33 cellular contexts compared by ENCODE assay signal in genomic region chr3:84946240-84946639, GRCh38. TPM values are rescaled to one million over a fixed set of nuclear protein-coding genes. Genes with fewer than 3 reads are reported as not detected.
DNase-seq lines count a peak whose midpoint lies in the region; ATAC-seq, FAIRE-seq and TF ChIP-seq lines count a peak whose summit lies in the region.
"Had no signal": no experiment of that assay in that cellular context is flagged by ENCODE, and none has a peak within 500 bp of the region (broad histone marks: within the 10 kb centered on the region; RNA-seq: fewer than 3 reads in every experiment).

No MANE protein-coding gene starts in this region.

- ATAC-seq in PC-3, result no peak
- ATAC-seq: gastrocnemius medialis; stimulated activated naive CD8-positive, alpha-beta T cell treated with anti-CD3 and anti-CD28 coated beads, Interleukin-15, amount 100 ng/mL, for 72 hours had no signal

- no peaks in the 10 kb centered on the region for H3K9me3 ChIP-seq in PC-3 (ENCODE audit: low read length)
- H3K9me3 ChIP-seq: adrenal gland, breast epithelium, gastrocnemius medialis, neutrophil, prostate gland, thyroid gland had no signal

- H3K4me1 ChIP-seq in PC-3 (ENCODE audit: insufficient read depth, low read length), result no peaks in the 10 kb centered on the region
- H3K4me1 ChIP-seq: adrenal gland, breast epithelium, gastrocnemius medialis, prostate gland, thyroid gland had no signal

- H3K36me3 ChIP-seq in PC-3 (ENCODE audit: low read depth, low read length), result no peaks in the 10 kb centered on the region
- H3K36me3 ChIP-seq: adrenal gland, breast epithelium, gastrocnemius medialis, neutrophil, prostate gland, thyroid gland had no signal

- TF ChIP-seq CTCF in PC-3 (conservative IDR thresholded peaks at IDR 0.05; ENCODE audit: low read depth, low read length) (no peak), endothelial cell (IDR thresholded peaks at IDR 0.05; ENCODE audit: unreplicated experiment) (no peak)

- H3K4me3 ChIP-seq in PC-3 (ENCODE audit: low read length), result no peak overlapping the region
- H3K4me3 ChIP-seq: adrenal gland, breast epithelium, gastrocnemius medialis, GM23248, lung, prostate gland, thyroid gland had no signal

- CTCF ChIA-PET in PC-3 (lab: Charles Lee), result no interaction called here
- CTCF ChIA-PET in activated CD4-positive, alpha-beta T cell treated with anti-CD3 and anti-CD28 coated beads, Interleukin-2, amount 10 ng/mL, durations not matched to agents 7 days and 5 days (lab: Charles Lee), result no interaction called here

- no peaks in the 10 kb centered on the region for H4K20me1 ChIP-seq in PC-3 (ENCODE audit: low read length)

- no peaks in the 10 kb centered on the region for H3K79me2 ChIP-seq in PC-3 (ENCODE audit: low read length)

- POLR2A ChIA-PET in PC-3 (lab: Charles Lee; ENCODE audit: unreplicated experiment), result no interaction called here
- POLR2A ChIA-PET in activated CD4-positive, alpha-beta T cell treated with anti-CD3 and anti-CD28 coated beads, Interleukin-2, amount 10 ng/mL, durations not matched to agents 7 days and 5 days (lab: Charles Lee), result no interaction called here

- FAIRE-seq in urothelium cell line (lab: Jason Lieb, UNC), result no peak
- FAIRE-seq: G401.6 had no signal

- no TSS peak for BruUV-seq in PC-3 (replicated peaks; lab: Mats Ljungman, UMichigan)

- intact Hi-C loops in PC-3 (cut with micrococcal nuclease), result no loop called here

- H2AFZ ChIP-seq in PC-3 (ENCODE audit: low read length), result no peak overlapping the region
- H2AFZ ChIP-seq: GM23248 had no signal

- no peaks in the 10 kb centered on the region for H3K9me3 Mint-ChIP-seq in endothelial cell (ENCODE audit: unreplicated experiment)
- H3K9me3 Mint-ChIP-seq in activated CD4-positive, alpha-beta T cell treated with anti-CD3 and anti-CD28 coated beads, Interleukin-2, amount 10 ng/mL, durations not matched to agents 7 days and 5 days, result peaks cover under 1% of the 10 kb centered on the region

- no peak overlapping the region for H3K27ac ChIP-seq in PC-3 (ENCODE audit: low read length)
- H3K27ac ChIP-seq: adrenal gland, breast epithelium, gastrocnemius medialis, GM23248, neutrophil, prostate gland, thyroid gland had no signal

- peak; percentile 43 for DNase-seq in SIG-M5 treated with dmso at 0.1 percent for 504 hours (lab: John Stamatoyannopoulos, UW; ENCODE audit: unreplicated experiment)
- DNase-seq in SIG-M5 (lab: John Stamatoyannopoulos, UW), result no peak
- DNase-seq in PC-3, result peak; percentile 29
- DNase-seq in endothelial cell (ENCODE audit: low spot score), result peak; percentile 8
- peak; percentile 6 for DNase-seq in urothelium cell line (ENCODE audit: low spot score)
- DNase-seq in activated naive CD4-positive, alpha-beta T cell (lab: John Stamatoyannopoulos, UW), result no peak
- no peak for DNase-seq in activated CD4-positive, alpha-beta T cell treated with anti-CD3 and anti-CD28 coated beads, Interleukin-2, amount 10 ng/mL, durations not matched to agents 7 days and 5 days
- no peak for DNase-seq in NOMO-1 treated with DMSO at 0.1 percent for 48 hours (lab: John Stamatoyannopoulos, UW; ENCODE audit: unreplicated experiment)
- DNase-seq: 8988T; activated CD8-positive, alpha-beta memory T cell treated with anti-CD3 and anti-CD28 coated beads for 24 hours; activated naive CD4-positive, alpha-beta T cell treated with Interleukin-2 at 50 U/mL for 16 hours; activated T-cell treated with anti-CD3 and anti-CD28 coated beads, Interleukin-2, amount 50 U/mL, for 48 hours; adrenal gland; CD8-positive, alpha-beta memory T cell; cortex of kidney; gastrocnemius medialis; GM23248; hypothalamus; islet precursor cell; Karpas-422; NCI-H1092 treated with DMSO at 0.1 percent for 48 hours; NCI-H187 treated with DMSO at 0.1 percent for 48 hours; NCI-H526 treated with DMSO at 0.1 percent for 48 hours; Right ventricle myocardium superior; stimulated activated naive CD8-positive, alpha-beta T cell treated with anti-CD3 and anti-CD28 coated beads, Interleukin-15, amount 100 ng/mL, for 72 hours; thyroid gland had no signal

- no peaks in the 10 kb centered on the region for H3F3A ChIP-seq in PC-3 (ENCODE audit: low read length, unreplicated experiment)

- H3K27ac Mint-ChIP-seq in endothelial cell (ENCODE audit: unreplicated experiment), result no peak overlapping the region
- no peak overlapping the region for H3K27ac Mint-ChIP-seq in activated CD4-positive, alpha-beta T cell treated with anti-CD3 and anti-CD28 coated beads, Interleukin-2, amount 10 ng/mL, durations not matched to agents 7 days and 5 days
- H3K27ac Mint-ChIP-seq: CD8-positive, alpha-beta memory T cell; stimulated activated naive CD8-positive, alpha-beta T cell treated with anti-CD3 and anti-CD28 coated beads, Interleukin-15, amount 100 ng/mL, for 72 hours had no signal

- H3K4me2 ChIP-seq in PC-3 (ENCODE audit: low read length), result no peak overlapping the region

- no peaks in the 10 kb centered on the region for H3K27me3 ChIP-seq in PC-3 (ENCODE audit: low read length)
- H3K27me3 ChIP-seq: adrenal gland, breast epithelium, gastrocnemius medialis, neutrophil, thyroid gland had no signal

- no peak overlapping the region for H3K9ac ChIP-seq in PC-3 (ENCODE audit: low read length)
- H3K9ac ChIP-seq: GM23248 had no signal

- H3K27me3 Mint-ChIP-seq in endothelial cell (ENCODE audit: unreplicated experiment), result peaks cover 2% of the 10 kb centered on the region
- H3K27me3 Mint-ChIP-seq in activated CD4-positive, alpha-beta T cell treated with anti-CD3 and anti-CD28 coated beads, Interleukin-2, amount 10 ng/mL, durations not matched to agents 7 days and 5 days, result no peaks in the 10 kb centered on the region
- H3K27me3 Mint-ChIP-seq: CD8-positive, alpha-beta memory T cell; stimulated activated naive CD8-positive, alpha-beta T cell treated with anti-CD3 and anti-CD28 coated beads, Interleukin-15, amount 100 ng/mL, for 72 hours had no signal

- H3K4me1 Mint-ChIP-seq in endothelial cell (ENCODE audit: unreplicated experiment), result no peaks in the 10 kb centered on the region
- H3K4me1 Mint-ChIP-seq in activated CD4-positive, alpha-beta T cell treated with anti-CD3 and anti-CD28 coated beads, Interleukin-2, amount 10 ng/mL, durations not matched to agents 7 days and 5 days, result no peaks in the 10 kb centered on the region
- H3K4me1 Mint-ChIP-seq: CD8-positive, alpha-beta memory T cell; stimulated activated naive CD8-positive, alpha-beta T cell treated with anti-CD3 and anti-CD28 coated beads, Interleukin-15, amount 100 ng/mL, for 72 hours had no signal

- H3K9me2 ChIP-seq in PC-3 (replicated peaks; ENCODE audit: low read length), result no peaks in the 10 kb centered on the region

- H3K4me3 Mint-ChIP-seq in endothelial cell (ENCODE audit: unreplicated experiment), result no peak overlapping the region
- no peak overlapping the region for H3K4me3 Mint-ChIP-seq in activated CD4-positive, alpha-beta T cell treated with anti-CD3 and anti-CD28 coated beads, Interleukin-2, amount 10 ng/mL, durations not matched to agents 7 days and 5 days
- H3K4me3 Mint-ChIP-seq: CD8-positive, alpha-beta memory T cell; stimulated activated naive CD8-positive, alpha-beta T cell treated with anti-CD3 and anti-CD28 coated beads, Interleukin-15, amount 100 ng/mL, for 72 hours had no signal

- no peaks in the 10 kb centered on the region for H3K36me3 Mint-ChIP-seq in endothelial cell (ENCODE audit: low read depth, unreplicated experiment)
- no peaks in the 10 kb centered on the region for H3K36me3 Mint-ChIP-seq in activated CD4-positive, alpha-beta T cell treated with anti-CD3 and anti-CD28 coated beads, Interleukin-2, amount 10 ng/mL, durations not matched to agents 7 days and 5 days (ENCODE audit: low read depth)
- H3K36me3 Mint-ChIP-seq: CD8-positive, alpha-beta memory T cell had no signal

RNA-seq across cellular contexts. Expression of gene CADM2, which starts 12.5 kb away (rescaled TPM):
- total RNA-seq in PC-3 (2014; rRNA removed), result 0.47 TPM in 1 of 2 replicates, not detected in the other
- total RNA-seq in endothelial cell (ENCODE audit: unreplicated experiment), result 0.97 TPM
- not detected for total RNA-seq in activated CD4-positive, alpha-beta T cell treated with anti-CD3 and anti-CD28 coated beads, Interleukin-2, amount 10 ng/mL, durations not matched to agents 7 days and 5 days
- total RNA-seq: GM23248; HT1080; T-helper 1 cell treated with Interleukin-12 subunit alpha and Interleukin-12 subunit beta and Interleukin-4 antibody, amounts not matched to agents 30 ng/mL and 1 ng/mL, for 36 hours had no signal

Comparison
In these comparisons a context has a peak if more than half of its experiments do, and no peak if none do; other contexts are left out.
1. DNase-seq: peak in SIG-M5 treated with dmso at 0.1 percent for 504 hours (single experiment), PC-3 (single experiment), endothelial cell (single experiment) and urothelium cell line (single experiment); none in SIG-M5 (single experiment), activated naive CD4-positive, alpha-beta T cell (0 of 4), activated CD4-positive, alpha-beta T cell treated with anti-CD3 and anti-CD28 coated beads, Interleukin-2, amount 10 ng/mL, durations not matched to agents 7 days and 5 days (single experiment) and NOMO-1 treated with DMSO at 0.1 percent for 48 hours (single experiment).